In the genomic region with DNA sequence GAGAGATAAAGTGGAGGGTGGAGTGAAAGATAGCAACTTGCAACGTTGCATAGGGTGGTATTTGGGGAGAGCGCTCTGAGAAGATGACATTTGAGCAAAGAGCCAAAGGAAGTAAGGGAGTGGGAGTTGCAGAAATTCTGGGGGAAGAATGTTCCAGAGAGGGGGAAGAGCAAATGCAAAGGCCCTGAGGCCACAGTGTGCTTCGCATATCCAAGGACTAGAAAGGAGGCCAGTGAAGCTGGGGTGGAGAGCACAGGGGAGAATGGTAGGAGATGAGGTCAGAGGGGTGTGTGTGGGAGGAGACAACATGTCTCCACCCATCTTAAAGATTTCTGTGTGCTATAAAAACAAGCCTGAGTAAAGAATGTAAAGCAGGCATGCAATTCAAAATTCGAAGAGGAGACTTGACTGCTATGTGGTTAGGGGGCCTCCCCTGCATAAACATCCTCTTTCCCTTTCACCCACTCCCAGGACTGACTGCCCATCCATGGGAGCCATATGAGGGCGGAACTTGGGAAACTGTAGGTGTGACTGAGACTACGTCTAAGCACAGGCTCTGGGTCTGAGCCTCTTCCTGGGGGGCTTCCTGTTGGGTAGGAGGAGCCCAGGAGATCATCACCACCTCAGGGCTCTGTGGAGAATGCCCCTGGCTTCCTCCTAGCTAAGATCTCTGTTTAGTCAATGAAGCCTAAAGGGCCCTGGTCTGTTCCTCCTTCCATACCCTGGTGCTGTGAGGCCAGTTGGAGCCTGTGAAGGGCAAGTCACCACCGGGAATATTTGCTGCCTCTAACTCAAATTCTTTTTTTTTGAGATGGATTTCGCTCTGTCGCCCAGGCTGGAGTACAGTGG, we compare ENCODE assay signal across 1 cellular context.
TF ChIP-seq lines count a peak whose summit lies in the region.

No MANE protein-coding gene starts in this region.

TF ChIP-seq in K562, 482 proteins besides CTCF, POLR2A, EP300 and RAD21 (continued from another document and continues in another):
- TF ChIP-seq MYNN (IDR thresholded peaks at IDR 0.05), result no peak
- no peak for TF ChIP-seq MYNN (CRISPR knock-in tag; IDR thresholded peaks at IDR 0.05)
- no peak for TF ChIP-seq NEUROD1 (IDR thresholded peaks at IDR 0.05; ENCODE audit: borderline replicate concordance, low read depth, low read length, partially characterized antibody)
- TF ChIP-seq, protein P1, sequence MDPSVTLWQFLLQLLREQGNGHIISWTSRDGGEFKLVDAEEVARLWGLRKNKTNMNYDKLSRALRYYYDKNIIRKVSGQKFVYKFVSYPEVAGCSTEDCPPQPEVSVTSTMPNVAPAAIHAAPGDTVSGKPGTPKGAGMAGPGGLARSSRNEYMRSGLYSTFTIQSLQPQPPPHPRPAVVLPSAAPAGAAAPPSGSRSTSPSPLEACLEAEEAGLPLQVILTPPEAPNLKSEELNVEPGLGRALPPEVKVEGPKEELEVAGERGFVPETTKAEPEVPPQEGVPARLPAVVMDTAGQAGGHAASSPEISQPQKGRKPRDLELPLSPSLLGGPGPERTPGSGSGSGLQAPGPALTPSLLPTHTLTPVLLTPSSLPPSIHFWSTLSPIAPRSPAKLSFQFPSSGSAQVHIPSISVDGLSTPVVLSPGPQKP (CRISPR knock-in tag; IDR thresholded peaks at IDR 0.05), result no peak
- no peak for TF ChIP-seq ESRRB (CRISPR knock-in tag; IDR thresholded peaks at IDR 0.05; ENCODE audit: borderline replicate concordance)
- peak; percentile 41; the same call in 1 of the 2 replicates for TF ChIP-seq ZNF316 (IDR thresholded peaks at IDR 0.05)
- TF ChIP-seq, protein P2, sequence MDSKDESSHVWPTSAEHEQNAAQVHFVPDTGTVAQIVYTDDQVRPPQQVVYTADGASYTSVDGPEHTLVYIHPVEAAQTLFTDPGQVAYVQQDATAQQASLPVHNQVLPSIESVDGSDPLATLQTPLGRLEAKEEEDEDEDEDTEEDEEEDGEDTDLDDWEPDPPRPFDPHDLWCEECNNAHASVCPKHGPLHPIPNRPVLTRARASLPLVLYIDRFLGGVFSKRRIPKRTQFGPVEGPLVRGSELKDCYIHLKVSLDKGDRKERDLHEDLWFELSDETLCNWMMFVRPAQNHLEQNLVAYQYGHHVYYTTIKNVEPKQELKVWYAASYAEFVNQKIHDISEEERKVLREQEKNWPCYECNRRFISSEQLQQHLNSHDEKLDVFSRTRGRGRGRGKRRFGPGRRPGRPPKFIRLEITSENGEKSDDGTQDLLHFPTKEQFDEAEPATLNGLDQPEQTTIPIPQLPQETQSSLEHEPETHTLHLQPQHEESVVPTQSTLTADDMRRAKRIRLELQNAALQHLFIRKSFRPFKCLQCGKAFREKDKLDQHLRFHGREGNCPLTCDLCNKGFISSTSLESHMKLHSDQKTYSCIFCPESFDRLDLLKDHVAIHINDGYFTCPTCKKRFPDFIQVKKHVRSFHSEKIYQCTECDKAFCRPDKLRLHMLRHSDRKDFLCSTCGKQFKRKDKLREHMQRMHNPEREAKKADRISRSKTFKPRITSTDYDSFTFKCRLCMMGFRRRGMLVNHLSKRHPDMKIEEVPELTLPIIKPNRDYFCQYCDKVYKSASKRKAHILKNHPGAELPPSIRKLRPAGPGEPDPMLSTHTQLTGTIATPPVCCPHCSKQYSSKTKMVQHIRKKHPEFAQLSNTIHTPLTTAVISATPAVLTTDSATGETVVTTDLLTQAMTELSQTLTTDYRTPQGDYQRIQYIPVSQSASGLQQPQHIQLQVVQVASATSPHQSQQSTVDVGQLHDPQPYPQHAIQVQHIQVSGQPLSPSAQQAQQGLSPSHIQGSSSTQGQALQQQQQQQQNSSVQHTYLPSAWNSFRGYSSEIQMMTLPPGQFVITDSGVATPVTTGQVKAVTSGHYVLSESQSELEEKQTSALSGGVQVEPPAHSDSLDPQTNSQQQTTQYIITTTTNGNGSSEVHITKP (IDR thresholded peaks at IDR 0.05; ENCODE audit: partially characterized antibody), result peak; percentile 96
- 0 out of 2 replicates have a peak, but pooled peaks have one; percentile 30 for TF ChIP-seq ELF1 (tag; IDR thresholded peaks at IDR 0.05)
- TF ChIP-seq SIRT6 (IDR thresholded peaks at IDR 0.05; ENCODE audit: low read depth, low read length), result no peak
- TF ChIP-seq TARDBP (IDR thresholded peaks at IDR 0.05), result no peak
- peak; percentile 56 to 68; a peak in 2 of 4 replicates for TF ChIP-seq FOXK2 (conservative IDR thresholded peaks at IDR 0.05 in 1 of 2, IDR thresholded peaks at IDR 0.05 in 1 of 2; ENCODE audit: low read depth in 2 of 2)
- no peak for TF ChIP-seq ZNF699 (CRISPR knock-in tag; IDR thresholded peaks at IDR 0.05; ENCODE audit: insufficient replicate concordance)
- TF ChIP-seq ZBTB7A (IDR thresholded peaks at IDR 0.05; ENCODE audit: borderline replicate concordance, control insufficient read depth, low read depth, low read length), result peak; percentile 9; the same call in 1 of the 2 replicates
- no peak for TF ChIP-seq BRCA1 (IDR thresholded peaks at IDR 0.05)
- TF ChIP-seq BRCA1 (CRISPR knock-in tag; IDR thresholded peaks at IDR 0.05), result 0 out of 2 replicates have a peak, but pooled peaks have one; percentile 69
- TF ChIP-seq, protein P3, sequence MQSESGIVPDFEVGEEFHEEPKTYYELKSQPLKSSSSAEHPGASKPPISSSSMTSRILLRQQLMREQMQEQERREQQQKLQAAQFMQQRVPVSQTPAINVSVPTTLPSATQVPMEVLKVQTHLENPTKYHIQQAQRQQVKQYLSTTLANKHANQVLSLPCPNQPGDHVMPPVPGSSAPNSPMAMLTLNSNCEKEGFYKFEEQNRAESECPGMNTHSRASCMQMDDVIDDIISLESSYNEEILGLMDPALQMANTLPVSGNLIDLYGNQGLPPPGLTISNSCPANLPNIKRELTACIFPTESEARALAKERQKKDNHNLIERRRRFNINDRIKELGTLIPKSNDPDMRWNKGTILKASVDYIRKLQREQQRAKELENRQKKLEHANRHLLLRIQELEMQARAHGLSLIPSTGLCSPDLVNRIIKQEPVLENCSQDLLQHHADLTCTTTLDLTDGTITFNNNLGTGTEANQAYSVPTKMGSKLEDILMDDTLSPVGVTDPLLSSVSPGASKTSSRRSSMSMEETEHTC (IDR thresholded peaks at IDR 0.05), result no peak
- TF ChIP-seq, protein P4, sequence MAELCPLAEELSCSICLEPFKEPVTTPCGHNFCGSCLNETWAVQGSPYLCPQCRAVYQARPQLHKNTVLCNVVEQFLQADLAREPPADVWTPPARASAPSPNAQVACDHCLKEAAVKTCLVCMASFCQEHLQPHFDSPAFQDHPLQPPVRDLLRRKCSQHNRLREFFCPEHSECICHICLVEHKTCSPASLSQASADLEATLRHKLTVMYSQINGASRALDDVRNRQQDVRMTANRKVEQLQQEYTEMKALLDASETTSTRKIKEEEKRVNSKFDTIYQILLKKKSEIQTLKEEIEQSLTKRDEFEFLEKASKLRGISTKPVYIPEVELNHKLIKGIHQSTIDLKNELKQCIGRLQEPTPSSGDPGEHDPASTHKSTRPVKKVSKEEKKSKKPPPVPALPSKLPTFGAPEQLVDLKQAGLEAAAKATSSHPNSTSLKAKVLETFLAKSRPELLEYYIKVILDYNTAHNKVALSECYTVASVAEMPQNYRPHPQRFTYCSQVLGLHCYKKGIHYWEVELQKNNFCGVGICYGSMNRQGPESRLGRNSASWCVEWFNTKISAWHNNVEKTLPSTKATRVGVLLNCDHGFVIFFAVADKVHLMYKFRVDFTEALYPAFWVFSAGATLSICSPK (IDR thresholded peaks at IDR 0.05; ENCODE audit: borderline replicate concordance), result 0 out of 2 replicates have a peak, but pooled peaks have one; percentile 69
- TF ChIP-seq IRF2 (CRISPR knock-in tag; IDR thresholded peaks at IDR 0.05), result no peak
- TF ChIP-seq KAT2B (IDR thresholded peaks at IDR 0.05; ENCODE audit: low read depth, low read length), result no peak
- TF ChIP-seq C11orf30 (IDR thresholded peaks at IDR 0.05; ENCODE audit: low read depth), result peak; percentile 26; the same call in 1 of the 2 replicates
- no peak for TF ChIP-seq CHD2 (IDR thresholded peaks at IDR 0.05; ENCODE audit: low read depth, low read length)
- TF ChIP-seq, protein P5, sequence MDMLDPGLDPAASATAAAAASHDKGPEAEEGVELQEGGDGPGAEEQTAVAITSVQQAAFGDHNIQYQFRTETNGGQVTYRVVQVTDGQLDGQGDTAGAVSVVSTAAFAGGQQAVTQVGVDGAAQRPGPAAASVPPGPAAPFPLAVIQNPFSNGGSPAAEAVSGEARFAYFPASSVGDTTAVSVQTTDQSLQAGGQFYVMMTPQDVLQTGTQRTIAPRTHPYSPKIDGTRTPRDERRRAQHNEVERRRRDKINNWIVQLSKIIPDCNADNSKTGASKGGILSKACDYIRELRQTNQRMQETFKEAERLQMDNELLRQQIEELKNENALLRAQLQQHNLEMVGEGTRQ (CRISPR knock-in tag; IDR thresholded peaks at IDR 0.05), result no peak
- no peak for TF ChIP-seq SREBF2 (CRISPR knock-in tag; IDR thresholded peaks at IDR 0.05)
- TF ChIP-seq HLTF (IDR thresholded peaks at IDR 0.05), result 0 out of 2 replicates have a peak, but pooled peaks have one; percentile 73
- peak; percentile 97 for TF ChIP-seq SMARCA5 (IDR thresholded peaks at IDR 0.05)
- TF ChIP-seq ELF4 (CRISPR knock-in tag; IDR thresholded peaks at IDR 0.05), result peak; percentile 41; the same call in 1 of the 2 replicates
- no peak for TF ChIP-seq FOXK1 (CRISPR knock-in tag; IDR thresholded peaks at IDR 0.05; ENCODE audit: borderline replicate concordance)
- peak; percentile 62 for TF ChIP-seq EGR1 (conservative IDR thresholded peaks at IDR 0.05)
- TF ChIP-seq HOXB6 (CRISPR knock-in tag; IDR thresholded peaks at IDR 0.05; ENCODE audit: borderline replicate concordance), result no peak
- TF ChIP-seq POU5F1 (IDR thresholded peaks at IDR 0.05; ENCODE audit: borderline replicate concordance, low read depth, low read length, partially characterized antibody), result no peak
- peak; percentile 90 for TF ChIP-seq ATF7 (IDR thresholded peaks at IDR 0.05)
- no peak for TF ChIP-seq PHB (CRISPR knock-in tag; IDR thresholded peaks at IDR 0.05)
- no peak for TF ChIP-seq ELF2 (CRISPR knock-in tag; IDR thresholded peaks at IDR 0.05)
- TF ChIP-seq ZC3H11A (IDR thresholded peaks at IDR 0.05; ENCODE audit: low read depth, low read length), result no peak
- TF ChIP-seq, protein P6, sequence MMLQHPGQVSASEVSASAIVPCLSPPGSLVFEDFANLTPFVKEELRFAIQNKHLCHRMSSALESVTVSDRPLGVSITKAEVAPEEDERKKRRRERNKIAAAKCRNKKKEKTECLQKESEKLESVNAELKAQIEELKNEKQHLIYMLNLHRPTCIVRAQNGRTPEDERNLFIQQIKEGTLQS (IDR thresholded peaks at IDR 0.05), result peak; percentile 65
- TF ChIP-seq, protein P6 (CRISPR knock-in tag; conservative IDR thresholded peaks at IDR 0.05), result no peak
- no peak for TF ChIP-seq E2F3 (CRISPR knock-in tag; IDR thresholded peaks at IDR 0.05)
- no peak for TF ChIP-seq MAFF (IDR thresholded peaks at IDR 0.05; ENCODE audit: low read length)
- no peak for TF ChIP-seq SMC3 (conservative IDR thresholded peaks at IDR 0.05; ENCODE audit: insufficient read depth, low read depth, low read length)
- TF ChIP-seq SMARCE1 (IDR thresholded peaks at IDR 0.05), result peak; percentile 72; the same call in 1 of the 2 replicates
- no peak for TF ChIP-seq FOXA1 (IDR thresholded peaks at IDR 0.05; ENCODE audit: borderline replicate concordance)
- peak; percentile 78 for TF ChIP-seq DPF2 (IDR thresholded peaks at IDR 0.05)
- TF ChIP-seq, protein P7, sequence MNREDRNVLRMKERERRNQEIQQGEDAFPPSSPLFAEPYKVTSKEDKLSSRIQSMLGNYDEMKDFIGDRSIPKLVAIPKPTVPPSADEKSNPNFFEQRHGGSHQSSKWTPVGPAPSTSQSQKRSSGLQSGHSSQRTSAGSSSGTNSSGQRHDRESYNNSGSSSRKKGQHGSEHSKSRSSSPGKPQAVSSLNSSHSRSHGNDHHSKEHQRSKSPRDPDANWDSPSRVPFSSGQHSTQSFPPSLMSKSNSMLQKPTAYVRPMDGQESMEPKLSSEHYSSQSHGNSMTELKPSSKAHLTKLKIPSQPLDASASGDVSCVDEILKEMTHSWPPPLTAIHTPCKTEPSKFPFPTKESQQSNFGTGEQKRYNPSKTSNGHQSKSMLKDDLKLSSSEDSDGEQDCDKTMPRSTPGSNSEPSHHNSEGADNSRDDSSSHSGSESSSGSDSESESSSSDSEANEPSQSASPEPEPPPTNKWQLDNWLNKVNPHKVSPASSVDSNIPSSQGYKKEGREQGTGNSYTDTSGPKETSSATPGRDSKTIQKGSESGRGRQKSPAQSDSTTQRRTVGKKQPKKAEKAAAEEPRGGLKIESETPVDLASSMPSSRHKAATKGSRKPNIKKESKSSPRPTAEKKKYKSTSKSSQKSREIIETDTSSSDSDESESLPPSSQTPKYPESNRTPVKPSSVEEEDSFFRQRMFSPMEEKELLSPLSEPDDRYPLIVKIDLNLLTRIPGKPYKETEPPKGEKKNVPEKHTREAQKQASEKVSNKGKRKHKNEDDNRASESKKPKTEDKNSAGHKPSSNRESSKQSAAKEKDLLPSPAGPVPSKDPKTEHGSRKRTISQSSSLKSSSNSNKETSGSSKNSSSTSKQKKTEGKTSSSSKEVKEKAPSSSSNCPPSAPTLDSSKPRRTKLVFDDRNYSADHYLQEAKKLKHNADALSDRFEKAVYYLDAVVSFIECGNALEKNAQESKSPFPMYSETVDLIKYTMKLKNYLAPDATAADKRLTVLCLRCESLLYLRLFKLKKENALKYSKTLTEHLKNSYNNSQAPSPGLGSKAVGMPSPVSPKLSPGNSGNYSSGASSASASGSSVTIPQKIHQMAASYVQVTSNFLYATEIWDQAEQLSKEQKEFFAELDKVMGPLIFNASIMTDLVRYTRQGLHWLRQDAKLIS (CRISPR knock-in tag; IDR thresholded peaks at IDR 0.05), result no peak
- TF ChIP-seq ZNF24 (IDR thresholded peaks at IDR 0.05), result no peak
- no peak for TF ChIP-seq KLF1 (tag; IDR thresholded peaks at IDR 0.05)
- peak; percentile 85 for TF ChIP-seq BCOR (IDR thresholded peaks at IDR 0.05)
- peak; percentile 33; the same call in 1 of the 2 replicates for TF ChIP-seq L3MBTL2 (IDR thresholded peaks at IDR 0.05)
- TF ChIP-seq, protein P8, sequence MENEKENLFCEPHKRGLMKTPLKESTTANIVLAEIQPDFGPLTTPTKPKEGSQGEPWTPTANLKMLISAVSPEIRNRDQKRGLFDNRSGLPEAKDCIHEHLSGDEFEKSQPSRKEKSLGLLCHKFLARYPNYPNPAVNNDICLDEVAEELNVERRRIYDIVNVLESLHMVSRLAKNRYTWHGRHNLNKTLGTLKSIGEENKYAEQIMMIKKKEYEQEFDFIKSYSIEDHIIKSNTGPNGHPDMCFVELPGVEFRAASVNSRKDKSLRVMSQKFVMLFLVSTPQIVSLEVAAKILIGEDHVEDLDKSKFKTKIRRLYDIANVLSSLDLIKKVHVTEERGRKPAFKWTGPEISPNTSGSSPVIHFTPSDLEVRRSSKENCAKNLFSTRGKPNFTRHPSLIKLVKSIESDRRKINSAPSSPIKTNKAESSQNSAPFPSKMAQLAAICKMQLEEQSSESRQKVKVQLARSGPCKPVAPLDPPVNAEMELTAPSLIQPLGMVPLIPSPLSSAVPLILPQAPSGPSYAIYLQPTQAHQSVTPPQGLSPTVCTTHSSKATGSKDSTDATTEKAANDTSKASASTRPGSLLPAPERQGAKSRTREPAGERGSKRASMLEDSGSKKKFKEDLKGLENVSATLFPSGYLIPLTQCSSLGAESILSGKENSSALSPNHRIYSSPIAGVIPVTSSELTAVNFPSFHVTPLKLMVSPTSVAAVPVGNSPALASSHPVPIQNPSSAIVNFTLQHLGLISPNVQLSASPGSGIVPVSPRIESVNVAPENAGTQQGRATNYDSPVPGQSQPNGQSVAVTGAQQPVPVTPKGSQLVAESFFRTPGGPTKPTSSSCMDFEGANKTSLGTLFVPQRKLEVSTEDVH (IDR thresholded peaks at IDR 0.05; ENCODE audit: low read depth, partially characterized antibody), result no peak
- 0 out of 4 replicates have a peak, but pooled peaks of 1 of the 2 experiments have one; percentile 30 for TF ChIP-seq ARNT (IDR thresholded peaks at IDR 0.05)
- no peak for TF ChIP-seq CBX1 (IDR thresholded peaks at IDR 0.05; ENCODE audit: low read depth)
